Comparison of ENCODE assay signal across 1 cellular context in genomic region chr6:169724554-169725269, GRCh38.
TF ChIP-seq lines count a peak whose summit lies in the region.

No MANE protein-coding gene starts in this region.

TF ChIP-seq in HEK293, 187 proteins besides CTCF, POLR2A, EP300 and RAD21 (continued from another document and continues in another):
- TF ChIP-seq PBX3 (CRISPR knock-in tag; IDR thresholded peaks at IDR 0.05), result 0 out of 2 replicates have a peak, but pooled peaks have one; percentile 74
- peak; percentile 50; the same call in 1 of the 2 replicates for TF ChIP-seq ZNF341 (tag by site-specific recombination; IDR thresholded peaks at IDR 0.05; ENCODE audit: low read depth)
- peak; percentile 70 for TF ChIP-seq ZNF394 (tag by site-specific recombination; IDR thresholded peaks at IDR 0.05; ENCODE audit: borderline replicate concordance)
- no peak for TF ChIP-seq ZNF529 (tag by site-specific recombination; IDR thresholded peaks at IDR 0.05; ENCODE audit: insufficient replicate concordance)
- no peak for TF ChIP-seq ZNF114 (tag by site-specific recombination; IDR thresholded peaks at IDR 0.05)
- TF ChIP-seq ZNF221 (tag by site-specific recombination; IDR thresholded peaks at IDR 0.05; ENCODE audit: borderline replicate concordance), result no peak
- no peak for TF ChIP-seq ZNF488 (tag by site-specific recombination; IDR thresholded peaks at IDR 0.05)
- peak; percentile 61 for TF ChIP-seq KLF1 (tag by site-specific recombination; IDR thresholded peaks at IDR 0.05)
- TF ChIP-seq ZNF707 (tag by site-specific recombination; IDR thresholded peaks at IDR 0.05), result no peak
- TF ChIP-seq ZSCAN5A (tag by site-specific recombination; IDR thresholded peaks at IDR 0.05), result peak; percentile 75; the same call in 1 of the 2 replicates
- TF ChIP-seq ZSCAN18 (tag by site-specific recombination; IDR thresholded peaks at IDR 0.05), result no peak
- no peak for TF ChIP-seq ZNF626 (tag by site-specific recombination; IDR thresholded peaks at IDR 0.05)
- no peak for TF ChIP-seq ZNF112 (tag by site-specific recombination; IDR thresholded peaks at IDR 0.05)
- no peak for TF ChIP-seq ZNF133 (tag by site-specific recombination; IDR thresholded peaks at IDR 0.05)
- TF ChIP-seq ZNF670 (tag by site-specific recombination; IDR thresholded peaks at IDR 0.05; ENCODE audit: low read depth), result no peak
- no peak for TF ChIP-seq ZNF624 (tag by site-specific recombination; IDR thresholded peaks at IDR 0.05)
- peak; percentile 83 for TF ChIP-seq ZEB2 (tag by site-specific recombination; IDR thresholded peaks at IDR 0.05)
- TF ChIP-seq PATZ1 (tag by site-specific recombination; IDR thresholded peaks at IDR 0.05), result peak; percentile 66
- peak; percentile 87 for TF ChIP-seq GLIS2 (tag by site-specific recombination; IDR thresholded peaks at IDR 0.05)
- TF ChIP-seq ZNF514 (tag by site-specific recombination; IDR thresholded peaks at IDR 0.05), result no peak
- peak; percentile 65; the same call in 1 of the 2 replicates for TF ChIP-seq ZNF423 (tag by site-specific recombination; IDR thresholded peaks at IDR 0.05)
- TF ChIP-seq ELK4 (IDR thresholded peaks at IDR 0.05; ENCODE audit: borderline replicate concordance, low read depth, low read length), result no peak
- peak; percentile 70; the same call in 1 of the 2 replicates for TF ChIP-seq KLF17 (tag by site-specific recombination; IDR thresholded peaks at IDR 0.05)
- TF ChIP-seq ZNF354C (tag by site-specific recombination; IDR thresholded peaks at IDR 0.05; ENCODE audit: borderline replicate concordance, low read depth), result no peak
- TF ChIP-seq SCRT1 (tag by site-specific recombination; IDR thresholded peaks at IDR 0.05; ENCODE audit: borderline replicate concordance), result no peak
- 0 out of 2 replicates have a peak, but pooled peaks have one; percentile 23 for TF ChIP-seq ZSCAN4 (tag by site-specific recombination; IDR thresholded peaks at IDR 0.05)
- TF ChIP-seq REST (tag by site-specific recombination; IDR thresholded peaks at IDR 0.05), result peak; percentile 34; the same call in 1 of the 2 replicates
- TF ChIP-seq ZNF140 (tag by site-specific recombination; IDR thresholded peaks at IDR 0.05), result no peak
- no peak for TF ChIP-seq ZNF558 (tag by site-specific recombination; IDR thresholded peaks at IDR 0.05)
- TF ChIP-seq ZNF174 (tag by site-specific recombination; IDR thresholded peaks at IDR 0.05), result no peak
- TF ChIP-seq BCL11B (tag by site-specific recombination; IDR thresholded peaks at IDR 0.05; ENCODE audit: low read depth), result no peak
- no peak for TF ChIP-seq ZNF184 (tag by site-specific recombination; IDR thresholded peaks at IDR 0.05)
- no peak for TF ChIP-seq ZBTB1 (tag by site-specific recombination; IDR thresholded peaks at IDR 0.05)
- TF ChIP-seq ZNF426 (tag by site-specific recombination; IDR thresholded peaks at IDR 0.05), result no peak
- TF ChIP-seq ZNF580 (tag by site-specific recombination; IDR thresholded peaks at IDR 0.05), result peak; percentile 28; the same call in 1 of the 2 replicates
- TF ChIP-seq ZBTB48 (tag by site-specific recombination; IDR thresholded peaks at IDR 0.05), result 0 out of 2 replicates have a peak, but pooled peaks have one; percentile 10
- TF ChIP-seq SALL2 (tag by site-specific recombination; IDR thresholded peaks at IDR 0.05; ENCODE audit: borderline replicate concordance), result no peak
- no peak for TF ChIP-seq ZNF16 (tag by site-specific recombination; IDR thresholded peaks at IDR 0.05; ENCODE audit: low read depth)
- peak; percentile 44 for TF ChIP-seq SP2 (tag by site-specific recombination; IDR thresholded peaks at IDR 0.05)
- TF ChIP-seq ZNF155 (tag by site-specific recombination; IDR thresholded peaks at IDR 0.05), result no peak
- peak; percentile 82 for TF ChIP-seq KLF10 (tag by site-specific recombination; IDR thresholded peaks at IDR 0.05)
- no peak for TF ChIP-seq ZNF785 (tag by site-specific recombination; IDR thresholded peaks at IDR 0.05)
- no peak for TF ChIP-seq ZNF639 (tag by site-specific recombination; IDR thresholded peaks at IDR 0.05)
- TF ChIP-seq GLI2 (tag by site-specific recombination; IDR thresholded peaks at IDR 0.05; ENCODE audit: borderline replicate concordance, low read depth), result no peak
- TF ChIP-seq ZNF266 (tag by site-specific recombination; IDR thresholded peaks at IDR 0.05; ENCODE audit: low read depth), result no peak
- no peak for TF ChIP-seq EGR2 (tag by site-specific recombination; IDR thresholded peaks at IDR 0.05; ENCODE audit: low read depth)
- TF ChIP-seq ZNF239 (tag by site-specific recombination; IDR thresholded peaks at IDR 0.05), result no peak
- no peak for TF ChIP-seq OSR2 (tag by site-specific recombination; IDR thresholded peaks at IDR 0.05)
- peak; percentile 73 for TF ChIP-seq ZNF2 (tag by site-specific recombination; IDR thresholded peaks at IDR 0.05)
- peak; percentile 57 for TF ChIP-seq SP7 (tag by site-specific recombination; IDR thresholded peaks at IDR 0.05)
- TF ChIP-seq ZNF791 (tag by site-specific recombination; IDR thresholded peaks at IDR 0.05), result no peak
- TF ChIP-seq ZNF24 (tag by site-specific recombination; IDR thresholded peaks at IDR 0.05), result no peak
